ENCODE assay signal across 8 cellular contexts in genomic region chr7:134885967-134886352, GRCh38.
DNase-seq lines count a peak whose midpoint lies in the region; ATAC-seq, FAIRE-seq and TF ChIP-seq lines count a peak whose summit lies in the region.

No MANE protein-coding gene starts in this region.

- H3K4me1 ChIP-seq in BLaER1 = peaks cover 20% of the 10 kb centered on the region

- H3K4me2 ChIP-seq in BLaER1 = peak overlapping the region; percentile 19; the same call in 1 of the 2 replicates

- H3K9me3 ChIP-seq in BLaER1 = 0 out of 2 replicates have a peak, but pooled peaks cover 5% of the 10 kb centered on the region

- H4K20me1 ChIP-seq in BLaER1 = no peaks in the 10 kb centered on the region

- peaks cover 49% of the 10 kb centered on the region for H3K36me3 ChIP-seq in BLaER1

- no peak for FAIRE-seq in D721Med (lab: Jason Lieb, UNC)

- H3K4me3 ChIP-seq in BLaER1 (no peak overlapping the region), epithelial cell of esophagus (ENCODE audit: low read length) (no peak overlapping the region)

- TF ChIP-seq CTCF in epithelial cell of esophagus (IDR thresholded peaks at IDR 0.05; ENCODE audit: insufficient read depth, low read depth, low read length, missing control alignments) = no peak
- TF ChIP-seq CTCF in D721Med (IDR thresholded peaks at IDR 0.05; ENCODE audit: insufficient read depth, missing control alignments) = no peak

- ATAC-seq in HG03469 (IDR thresholded peaks at IDR 0.05; ENCODE audit: unreplicated experiment) (no peak), GM18868 (IDR thresholded peaks at IDR 0.05; ENCODE audit: unreplicated experiment) (no peak)

- H3K27ac ChIP-seq in BLaER1 = peak overlapping the region; percentile 10; the same call in 1 of the 2 replicates

- no peaks in the 10 kb centered on the region for H3K27me3 ChIP-seq in BLaER1

- peak; percentile 42 for DNase-seq in NCI-H460 (ENCODE audit: extremely low read depth, low read depth)
- peak; percentile 83 for DNase-seq in epithelial cell of esophagus (ENCODE audit: low read depth)
- DNase-seq in non-pigmented ciliary epithelial cell (ENCODE audit: low read depth) = peak; percentile 63
- no peak for DNase-seq in D721Med (ENCODE audit: insufficient read length, low spot score)
- DNase-seq in stimulated activated CD4-positive, alpha-beta T cell treated with anti-CD3 and anti-CD28 coated beads, Interleukin-4, amount 100 ng/mL, for 24 hours = no peak

- no peak overlapping the region for H3K9ac ChIP-seq in BLaER1

Comparison
In these comparisons a context has a peak if more than half of its experiments do, and no peak if none do; other contexts are left out.
1. DNase-seq: peak in NCI-H460 (single experiment), epithelial cell of esophagus (single experiment) and non-pigmented ciliary epithelial cell (single experiment); none in D721Med (single experiment) and stimulated activated CD4-positive, alpha-beta T cell treated with anti-CD3 and anti-CD28 coated beads, Interleukin-4, amount 100 ng/mL, for 24 hours (single experiment).